29 cellular contexts compared by ENCODE assay signal in the genomic region with DNA sequence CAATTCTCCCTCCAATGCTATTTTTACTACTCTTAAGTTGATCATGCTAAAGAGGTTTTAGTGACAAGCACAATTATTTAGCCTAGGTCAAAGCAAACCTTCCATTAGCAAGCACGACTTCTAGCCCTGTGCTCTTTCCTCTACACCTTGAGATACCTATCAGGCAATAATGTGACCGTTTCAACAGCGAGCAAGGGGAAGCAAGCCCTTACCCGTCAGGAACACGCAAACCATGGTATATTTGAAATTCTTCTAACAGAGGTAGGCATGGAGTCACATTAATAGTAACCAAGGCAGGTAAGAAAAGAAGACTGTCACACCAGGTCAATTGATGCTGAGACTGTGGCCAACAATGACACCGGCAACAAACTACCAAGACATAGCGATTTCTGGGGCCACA.
"Had no signal": no experiment of that assay in that cellular context is flagged by ENCODE, and none has a peak within 500 bp of the region (broad histone marks: within the 10 kb centered on the region; RNA-seq: fewer than 3 reads in every experiment).

No MANE protein-coding gene starts in this region.

- H3K27ac Mint-ChIP-seq: activated CD4-positive, alpha-beta T cell treated with anti-CD3 and anti-CD28 coated beads for 36 hours; activated CD8-positive, alpha-beta memory T cell treated with anti-CD3 and anti-CD28 coated beads, Interleukin-2, amount 10 ng/mL, durations not matched to agents 7 days and 5 days; activated CD8-positive, alpha-beta T cell treated with anti-CD3 and anti-CD28 coated beads, Interleukin-2, amount 10 ng/mL, durations not matched to agents 7 days and 5 days; activated naive CD4-positive, alpha-beta T cell treated with anti-CD3 and anti-CD28 coated beads, Interleukin-2, amount 10 ng/mL, durations not matched to agents 7 days and 5 days; activated naive CD8-positive, alpha-beta T cell treated with anti-CD3 and anti-CD28 coated beads, Interleukin-2, amount 10 ng/mL, durations not matched to agents 7 days and 5 days; activated T-helper 1 cell treated with anti-CD3 and anti-CD28 coated beads, Interleukin-12 subunit alpha, Interleukin-12 subunit beta, Interleukin-2, Interleukin-4 antibody, amounts not matched to agents 30 ng/mL and 10 ng/mL and 1 ng/mL, durations not matched to agents 14 hours and 24 hours and 36 hours; stimulated activated memory B cell treated with anti-CD40 and anti-IgM and Interleukin-4, amounts not matched to agents 10 μg/mL and 1 μg/mL and 100 μg/mL, for 72 hours; stimulated activated naive CD8-positive, alpha-beta T cell treated with anti-CD3 and anti-CD28 coated beads, Interleukin-15, amount 100 ng/mL, for 72 hours; T-helper 2 cell treated with Interferon-gamma antibody and Interleukin-4, amounts not matched to agents 5 μg/mL and 100 μg/mL, for 36 hours had no signal

- ATAC-seq: activated CD4-positive, alpha-beta T cell treated with anti-CD3 and anti-CD28 coated beads for 36 hours; activated CD8-positive, alpha-beta memory T cell treated with anti-CD3 and anti-CD28 coated beads, Interleukin-2, amount 10 ng/mL, durations not matched to agents 7 days and 5 days; activated CD8-positive, alpha-beta T cell treated with anti-CD3 and anti-CD28 coated beads, Interleukin-2, amount 10 ng/mL, durations not matched to agents 7 days and 5 days; left colon; naive thymus-derived CD8-positive, alpha-beta T cell; psoas muscle; stimulated activated memory B cell treated with anti-CD40 and anti-IgM and Interleukin-4, amounts not matched to agents 10 μg/mL and 1 μg/mL and 100 μg/mL, for 72 hours; stimulated activated naive CD8-positive, alpha-beta T cell treated with anti-CD3 and anti-CD28 coated beads, Interleukin-15, amount 100 ng/mL, for 72 hours had no signal

- H3K9ac ChIP-seq: parathyroid adenoma had no signal

- H3K4me3 Mint-ChIP-seq: activated CD4-positive, alpha-beta T cell treated with anti-CD3 and anti-CD28 coated beads for 36 hours; activated CD8-positive, alpha-beta memory T cell treated with anti-CD3 and anti-CD28 coated beads, Interleukin-2, amount 10 ng/mL, durations not matched to agents 7 days and 5 days; activated CD8-positive, alpha-beta T cell treated with anti-CD3 and anti-CD28 coated beads, Interleukin-2, amount 10 ng/mL, durations not matched to agents 7 days and 5 days; activated naive CD4-positive, alpha-beta T cell treated with anti-CD3 and anti-CD28 coated beads, Interleukin-2, amount 10 ng/mL, durations not matched to agents 7 days and 5 days; activated naive CD8-positive, alpha-beta T cell treated with anti-CD3 and anti-CD28 coated beads, Interleukin-2, amount 10 ng/mL, durations not matched to agents 7 days and 5 days; activated T-helper 1 cell treated with anti-CD3 and anti-CD28 coated beads, Interleukin-12 subunit alpha, Interleukin-12 subunit beta, Interleukin-2, Interleukin-4 antibody, amounts not matched to agents 30 ng/mL and 10 ng/mL and 1 ng/mL, durations not matched to agents 14 hours and 24 hours and 36 hours; naive thymus-derived CD8-positive, alpha-beta T cell; neural crest cell; stimulated activated memory B cell treated with anti-CD40 and anti-IgM and Interleukin-4, amounts not matched to agents 10 μg/mL and 1 μg/mL and 100 μg/mL, for 72 hours; stimulated activated naive CD8-positive, alpha-beta T cell treated with anti-CD3 and anti-CD28 coated beads, Interleukin-15, amount 100 ng/mL, for 72 hours; T-helper 2 cell treated with Interferon-gamma antibody and Interleukin-4, amounts not matched to agents 5 μg/mL and 100 μg/mL, for 36 hours had no signal

- H3K27ac ChIP-seq: parathyroid adenoma, psoas muscle had no signal

- H3K9me3 ChIP-seq: ascending aorta, tibial artery had no signal

- H3K27me3 ChIP-seq: ascending aorta, sigmoid colon, tibial artery had no signal

- H3K36me3 Mint-ChIP-seq: activated naive CD4-positive, alpha-beta T cell treated with anti-CD3 and anti-CD28 coated beads, Interleukin-2, amount 10 ng/mL, durations not matched to agents 7 days and 5 days; activated naive CD8-positive, alpha-beta T cell treated with anti-CD3 and anti-CD28 coated beads, Interleukin-2, amount 10 ng/mL, durations not matched to agents 7 days and 5 days had no signal

- H3K4me1 Mint-ChIP-seq: activated naive CD4-positive, alpha-beta T cell treated with anti-CD3 and anti-CD28 coated beads, Interleukin-2, amount 10 ng/mL, durations not matched to agents 7 days and 5 days; activated naive CD8-positive, alpha-beta T cell treated with anti-CD3 and anti-CD28 coated beads, Interleukin-2, amount 10 ng/mL, durations not matched to agents 7 days and 5 days; neural crest cell had no signal

- DNase-seq: activated CD4-positive, alpha-beta T cell treated with anti-CD3 and anti-CD28 coated beads for 36 hours; activated CD4-positive, CD25-positive, alpha-beta regulatory T cell; activated CD8-positive, alpha-beta memory T cell treated with anti-CD3 and anti-CD28 coated beads, Interleukin-2, amount 10 ng/mL, durations not matched to agents 7 days and 5 days; activated CD8-positive, alpha-beta T cell treated with anti-CD3 and anti-CD28 coated beads, Interleukin-2, amount 10 ng/mL, durations not matched to agents 7 days and 5 days; activated effector memory CD4-positive, alpha-beta T cell treated with anti-CD3 and anti-CD28 coated beads, Interleukin-2, amount 50 U/mL, for 16 hours; activated naive CD4-positive, alpha-beta T cell treated with anti-CD3 and anti-CD28 coated beads, Interleukin-2, amount 10 ng/mL, durations not matched to agents 7 days and 5 days; activated naive CD8-positive, alpha-beta T cell treated with anti-CD3 and anti-CD28 coated beads, Interleukin-2, amount 10 ng/mL, durations not matched to agents 7 days and 5 days; activated T-cell treated with anti-CD3 and anti-CD28 coated beads for 4 hours; cortex of kidney; head of caudate nucleus; hippocampal formation; kidney; left colon; naive thymus-derived CD8-positive, alpha-beta T cell; nucleus accumbens; psoas muscle; sigmoid colon; small intestine; stimulated activated CD4-positive, alpha-beta T cell treated with anti-CD3 and anti-CD28 coated beads, Interleukin-4, amount 100 ng/mL, for 24 hours; stimulated activated naive CD8-positive, alpha-beta T cell treated with anti-CD3 and anti-CD28 coated beads, Interleukin-15, amount 100 ng/mL, for 72 hours; substantia nigra; T-helper 1 cell; tibial artery had no signal

- H3K36me3 ChIP-seq: sigmoid colon, tibial artery had no signal

- H3K9me3 Mint-ChIP-seq: neural crest cell had no signal

- H3K4me3 ChIP-seq: ascending aorta, psoas muscle, sigmoid colon, tibial artery had no signal

- H3K27me3 Mint-ChIP-seq: activated CD4-positive, alpha-beta T cell treated with anti-CD3 and anti-CD28 coated beads for 36 hours; activated CD8-positive, alpha-beta memory T cell treated with anti-CD3 and anti-CD28 coated beads, Interleukin-2, amount 10 ng/mL, durations not matched to agents 7 days and 5 days; activated naive CD4-positive, alpha-beta T cell treated with anti-CD3 and anti-CD28 coated beads, Interleukin-2, amount 10 ng/mL, durations not matched to agents 7 days and 5 days; activated naive CD8-positive, alpha-beta T cell treated with anti-CD3 and anti-CD28 coated beads, Interleukin-2, amount 10 ng/mL, durations not matched to agents 7 days and 5 days; naive thymus-derived CD8-positive, alpha-beta T cell; stimulated activated memory B cell treated with anti-CD40 and anti-IgM and Interleukin-4, amounts not matched to agents 10 μg/mL and 1 μg/mL and 100 μg/mL, for 72 hours; stimulated activated naive CD8-positive, alpha-beta T cell treated with anti-CD3 and anti-CD28 coated beads, Interleukin-15, amount 100 ng/mL, for 72 hours had no signal
